ENCODE assay signal across 1 cellular context in the genomic region with DNA sequence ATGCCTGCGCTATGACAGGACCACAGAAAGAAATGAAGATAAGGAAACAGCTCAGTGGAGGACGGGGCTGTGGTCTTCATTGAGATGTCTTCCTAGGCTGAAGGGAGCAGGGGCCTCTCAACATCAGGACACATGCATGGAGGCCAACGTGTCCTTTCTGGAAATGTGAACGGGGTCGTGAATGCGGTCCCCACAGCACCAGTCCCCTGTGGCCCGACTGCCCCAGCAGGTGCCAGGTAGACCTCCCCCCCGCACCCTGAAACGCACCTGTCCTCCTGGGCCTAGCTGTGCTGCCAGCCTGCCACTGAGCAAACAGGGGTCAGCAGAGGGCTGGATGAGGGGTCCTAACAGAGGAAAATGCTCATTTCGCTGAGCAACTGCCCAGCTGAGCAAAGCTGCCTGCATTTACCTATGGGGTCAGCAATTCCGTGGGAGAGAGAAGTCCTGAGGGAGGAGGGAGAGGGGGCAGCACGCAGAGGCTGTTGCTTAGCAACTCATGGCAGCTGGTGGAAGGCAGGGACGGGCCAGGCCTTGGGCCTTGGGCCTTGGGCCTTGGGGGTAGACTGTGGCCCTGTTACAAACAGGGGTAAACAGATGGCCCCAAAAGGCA.
TF ChIP-seq lines count a peak whose summit lies in the region.

No MANE protein-coding gene starts in this region.

TF ChIP-seq in WTC11, 78 proteins besides CTCF, POLR2A, EP300 and RAD21 (continued from another document):
- TF ChIP-seq, protein P1, sequence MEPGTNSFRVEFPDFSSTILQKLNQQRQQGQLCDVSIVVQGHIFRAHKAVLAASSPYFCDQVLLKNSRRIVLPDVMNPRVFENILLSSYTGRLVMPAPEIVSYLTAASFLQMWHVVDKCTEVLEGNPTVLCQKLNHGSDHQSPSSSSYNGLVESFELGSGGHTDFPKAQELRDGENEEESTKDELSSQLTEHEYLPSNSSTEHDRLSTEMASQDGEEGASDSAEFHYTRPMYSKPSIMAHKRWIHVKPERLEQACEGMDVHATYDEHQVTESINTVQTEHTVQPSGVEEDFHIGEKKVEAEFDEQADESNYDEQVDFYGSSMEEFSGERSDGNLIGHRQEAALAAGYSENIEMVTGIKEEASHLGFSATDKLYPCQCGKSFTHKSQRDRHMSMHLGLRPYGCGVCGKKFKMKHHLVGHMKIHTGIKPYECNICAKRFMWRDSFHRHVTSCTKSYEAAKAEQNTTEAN (CRISPR knock-in tag; IDR thresholded peaks at IDR 0.05): no peak
- TF ChIP-seq, protein P2, sequence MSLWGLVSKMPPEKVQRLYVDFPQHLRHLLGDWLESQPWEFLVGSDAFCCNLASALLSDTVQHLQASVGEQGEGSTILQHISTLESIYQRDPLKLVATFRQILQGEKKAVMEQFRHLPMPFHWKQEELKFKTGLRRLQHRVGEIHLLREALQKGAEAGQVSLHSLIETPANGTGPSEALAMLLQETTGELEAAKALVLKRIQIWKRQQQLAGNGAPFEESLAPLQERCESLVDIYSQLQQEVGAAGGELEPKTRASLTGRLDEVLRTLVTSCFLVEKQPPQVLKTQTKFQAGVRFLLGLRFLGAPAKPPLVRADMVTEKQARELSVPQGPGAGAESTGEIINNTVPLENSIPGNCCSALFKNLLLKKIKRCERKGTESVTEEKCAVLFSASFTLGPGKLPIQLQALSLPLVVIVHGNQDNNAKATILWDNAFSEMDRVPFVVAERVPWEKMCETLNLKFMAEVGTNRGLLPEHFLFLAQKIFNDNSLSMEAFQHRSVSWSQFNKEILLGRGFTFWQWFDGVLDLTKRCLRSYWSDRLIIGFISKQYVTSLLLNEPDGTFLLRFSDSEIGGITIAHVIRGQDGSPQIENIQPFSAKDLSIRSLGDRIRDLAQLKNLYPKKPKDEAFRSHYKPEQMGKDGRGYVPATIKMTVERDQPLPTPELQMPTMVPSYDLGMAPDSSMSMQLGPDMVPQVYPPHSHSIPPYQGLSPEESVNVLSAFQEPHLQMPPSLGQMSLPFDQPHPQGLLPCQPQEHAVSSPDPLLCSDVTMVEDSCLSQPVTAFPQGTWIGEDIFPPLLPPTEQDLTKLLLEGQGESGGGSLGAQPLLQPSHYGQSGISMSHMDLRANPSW (CRISPR knock-in tag; conservative IDR thresholded peaks at IDR 0.05; ENCODE audit: low read depth): no peak
- no peak for TF ChIP-seq TP53 (CRISPR knock-in tag; IDR thresholded peaks at IDR 0.05)
- TF ChIP-seq, protein P3, sequence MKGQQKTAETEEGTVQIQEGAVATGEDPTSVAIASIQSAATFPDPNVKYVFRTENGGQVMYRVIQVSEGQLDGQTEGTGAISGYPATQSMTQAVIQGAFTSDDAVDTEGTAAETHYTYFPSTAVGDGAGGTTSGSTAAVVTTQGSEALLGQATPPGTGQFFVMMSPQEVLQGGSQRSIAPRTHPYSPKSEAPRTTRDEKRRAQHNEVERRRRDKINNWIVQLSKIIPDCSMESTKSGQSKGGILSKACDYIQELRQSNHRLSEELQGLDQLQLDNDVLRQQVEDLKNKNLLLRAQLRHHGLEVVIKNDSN (CRISPR knock-in tag; IDR thresholded peaks at IDR 0.05): no peak
